Comparison of ENCODE assay signal across 10 cellular contexts in the genomic region with DNA sequence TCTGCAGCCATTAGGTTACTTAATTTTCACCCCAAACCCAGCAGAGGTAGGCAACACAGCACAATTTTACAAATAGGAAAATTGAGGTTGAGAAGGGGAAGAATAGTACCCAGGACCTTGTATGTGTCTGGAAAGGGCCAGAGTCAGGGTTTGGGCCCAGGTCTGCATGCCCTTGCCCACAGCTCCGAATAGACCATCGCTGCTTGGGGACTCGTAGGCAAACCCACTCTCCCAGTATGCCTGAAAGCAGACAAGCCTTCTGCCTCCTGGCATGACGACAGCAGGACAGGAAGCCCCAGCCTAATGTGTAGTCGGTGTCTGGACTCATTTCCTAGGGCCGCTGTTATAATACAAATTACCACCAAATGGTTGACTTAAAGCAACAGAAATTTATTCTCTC.
"Had no signal": no experiment of that assay in that cellular context is flagged by ENCODE, and none has a peak within 500 bp of the region (broad histone marks: within the 10 kb centered on the region; RNA-seq: fewer than 3 reads in every experiment).

No MANE protein-coding gene starts in this region.

- H3K36me3 ChIP-seq: HAP-1 had no signal

- DNase-seq: GM23248, GOT3, H7, H9, HCEC 1CT, HFFc6 had no signal

- FAIRE-seq: H54 had no signal

- H3K27ac ChIP-seq: GM23248 had no signal

- H3K9ac ChIP-seq: GM23248 had no signal

- H2AFZ ChIP-seq: GM23248, GM23338 had no signal

- H3K4me1 ChIP-seq: HAP-1 had no signal

- H3K9me3 ChIP-seq: HAP-1 had no signal

- H3K4me3 ChIP-seq: GM23248, GM23338, HAP-1 had no signal

- H3K4me2 ChIP-seq: GM23338 had no signal

- ATAC-seq: GM23338, HCT116 had no signal
